1 cellular context compared by ENCODE assay signal in the genomic region with DNA sequence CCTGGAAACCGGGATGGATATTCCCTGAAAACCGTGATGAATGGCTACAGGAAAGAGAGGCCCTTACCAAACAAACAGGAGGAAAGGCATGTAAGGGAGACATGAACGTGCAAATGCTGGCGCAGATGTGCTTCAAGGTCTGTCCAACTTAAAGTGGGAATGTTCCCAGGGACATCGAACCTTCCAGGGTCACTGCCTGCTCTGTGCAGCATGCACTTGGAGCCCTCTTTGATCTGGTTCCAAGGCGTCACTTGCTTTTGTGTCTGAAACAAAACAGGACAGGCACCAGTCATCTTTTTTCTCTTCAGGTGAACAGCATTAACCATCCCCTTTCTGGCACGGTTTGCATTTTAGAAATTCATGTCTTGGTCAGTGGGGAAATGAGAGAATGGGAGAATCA.
A peak's percentile ranks its signal among the peaks of the same experiment; 100 is the strongest.
TF ChIP-seq lines count a peak whose summit lies in the region.

No MANE protein-coding gene starts in this region.

TF ChIP-seq in HepG2, 621 proteins besides CTCF, POLR2A, EP300 and RAD21 (continued from another document and continues in another):
- TF ChIP-seq, protein P1, sequence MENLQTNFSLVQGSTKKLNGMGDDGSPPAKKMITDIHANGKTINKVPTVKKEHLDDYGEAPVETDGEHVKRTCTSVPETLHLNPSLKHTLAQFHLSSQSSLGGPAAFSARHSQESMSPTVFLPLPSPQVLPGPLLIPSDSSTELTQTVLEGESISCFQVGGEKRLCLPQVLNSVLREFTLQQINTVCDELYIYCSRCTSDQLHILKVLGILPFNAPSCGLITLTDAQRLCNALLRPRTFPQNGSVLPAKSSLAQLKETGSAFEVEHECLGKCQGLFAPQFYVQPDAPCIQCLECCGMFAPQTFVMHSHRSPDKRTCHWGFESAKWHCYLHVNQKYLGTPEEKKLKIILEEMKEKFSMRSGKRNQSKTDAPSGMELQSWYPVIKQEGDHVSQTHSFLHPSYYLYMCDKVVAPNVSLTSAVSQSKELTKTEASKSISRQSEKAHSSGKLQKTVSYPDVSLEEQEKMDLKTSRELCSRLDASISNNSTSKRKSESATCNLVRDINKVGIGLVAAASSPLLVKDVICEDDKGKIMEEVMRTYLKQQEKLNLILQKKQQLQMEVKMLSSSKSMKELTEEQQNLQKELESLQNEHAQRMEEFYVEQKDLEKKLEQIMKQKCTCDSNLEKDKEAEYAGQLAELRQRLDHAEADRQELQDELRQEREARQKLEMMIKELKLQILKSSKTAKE (CRISPR knock-in tag; IDR thresholded peaks at IDR 0.05; ENCODE audit: borderline replicate concordance): peak; percentile 58; the same call in 1 of the 2 replicates
- TF ChIP-seq, protein P2, sequence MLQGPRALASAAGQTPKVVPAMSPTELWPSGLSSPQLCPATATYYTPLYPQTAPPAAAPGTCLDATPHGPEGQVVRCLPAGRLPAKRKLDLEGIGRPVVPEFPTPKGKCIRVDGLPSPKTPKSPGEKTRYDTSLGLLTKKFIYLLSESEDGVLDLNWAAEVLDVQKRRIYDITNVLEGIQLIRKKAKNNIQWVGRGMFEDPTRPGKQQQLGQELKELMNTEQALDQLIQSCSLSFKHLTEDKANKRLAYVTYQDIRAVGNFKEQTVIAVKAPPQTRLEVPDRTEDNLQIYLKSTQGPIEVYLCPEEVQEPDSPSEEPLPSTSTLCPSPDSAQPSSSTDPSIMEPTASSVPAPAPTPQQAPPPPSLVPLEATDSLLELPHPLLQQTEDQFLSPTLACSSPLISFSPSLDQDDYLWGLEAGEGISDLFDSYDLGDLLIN (CRISPR knock-in tag; IDR thresholded peaks at IDR 0.05; ENCODE audit: borderline replicate concordance): no peak
- TF ChIP-seq RFX3 (CRISPR knock-in tag; IDR thresholded peaks at IDR 0.05): no peak
- peak; percentile 56; the same call in 1 of the 2 replicates for TF ChIP-seq ZNF878 (CRISPR knock-in tag; IDR thresholded peaks at IDR 0.05)
- no peak for TF ChIP-seq ZNF674 (CRISPR knock-in tag; IDR thresholded peaks at IDR 0.05; ENCODE audit: low read depth)
- TF ChIP-seq, protein P3, sequence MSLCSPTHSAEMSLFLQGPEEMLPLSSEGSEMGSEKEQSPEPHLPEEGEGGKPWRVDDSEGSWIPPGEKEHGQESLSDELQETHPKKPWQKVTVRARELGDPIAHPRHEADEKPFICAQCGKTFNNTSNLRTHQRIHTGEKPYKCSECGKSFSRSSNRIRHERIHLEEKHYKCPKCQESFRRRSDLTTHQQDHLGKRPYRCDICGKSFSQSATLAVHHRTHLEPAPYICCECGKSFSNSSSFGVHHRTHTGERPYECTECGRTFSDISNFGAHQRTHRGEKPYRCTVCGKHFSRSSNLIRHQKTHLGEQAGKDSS (CRISPR knock-in tag; IDR thresholded peaks at IDR 0.05; ENCODE audit: borderline replicate concordance, low read depth): 0 out of 2 replicates have a peak, but pooled peaks have one; percentile 36
- TF ChIP-seq ADNP (CRISPR knock-in tag; IDR thresholded peaks at IDR 0.05): no peak
- no peak for TF ChIP-seq ZBTB8A (CRISPR knock-in tag; IDR thresholded peaks at IDR 0.05; ENCODE audit: borderline replicate concordance, low read depth)
- TF ChIP-seq, protein P4, sequence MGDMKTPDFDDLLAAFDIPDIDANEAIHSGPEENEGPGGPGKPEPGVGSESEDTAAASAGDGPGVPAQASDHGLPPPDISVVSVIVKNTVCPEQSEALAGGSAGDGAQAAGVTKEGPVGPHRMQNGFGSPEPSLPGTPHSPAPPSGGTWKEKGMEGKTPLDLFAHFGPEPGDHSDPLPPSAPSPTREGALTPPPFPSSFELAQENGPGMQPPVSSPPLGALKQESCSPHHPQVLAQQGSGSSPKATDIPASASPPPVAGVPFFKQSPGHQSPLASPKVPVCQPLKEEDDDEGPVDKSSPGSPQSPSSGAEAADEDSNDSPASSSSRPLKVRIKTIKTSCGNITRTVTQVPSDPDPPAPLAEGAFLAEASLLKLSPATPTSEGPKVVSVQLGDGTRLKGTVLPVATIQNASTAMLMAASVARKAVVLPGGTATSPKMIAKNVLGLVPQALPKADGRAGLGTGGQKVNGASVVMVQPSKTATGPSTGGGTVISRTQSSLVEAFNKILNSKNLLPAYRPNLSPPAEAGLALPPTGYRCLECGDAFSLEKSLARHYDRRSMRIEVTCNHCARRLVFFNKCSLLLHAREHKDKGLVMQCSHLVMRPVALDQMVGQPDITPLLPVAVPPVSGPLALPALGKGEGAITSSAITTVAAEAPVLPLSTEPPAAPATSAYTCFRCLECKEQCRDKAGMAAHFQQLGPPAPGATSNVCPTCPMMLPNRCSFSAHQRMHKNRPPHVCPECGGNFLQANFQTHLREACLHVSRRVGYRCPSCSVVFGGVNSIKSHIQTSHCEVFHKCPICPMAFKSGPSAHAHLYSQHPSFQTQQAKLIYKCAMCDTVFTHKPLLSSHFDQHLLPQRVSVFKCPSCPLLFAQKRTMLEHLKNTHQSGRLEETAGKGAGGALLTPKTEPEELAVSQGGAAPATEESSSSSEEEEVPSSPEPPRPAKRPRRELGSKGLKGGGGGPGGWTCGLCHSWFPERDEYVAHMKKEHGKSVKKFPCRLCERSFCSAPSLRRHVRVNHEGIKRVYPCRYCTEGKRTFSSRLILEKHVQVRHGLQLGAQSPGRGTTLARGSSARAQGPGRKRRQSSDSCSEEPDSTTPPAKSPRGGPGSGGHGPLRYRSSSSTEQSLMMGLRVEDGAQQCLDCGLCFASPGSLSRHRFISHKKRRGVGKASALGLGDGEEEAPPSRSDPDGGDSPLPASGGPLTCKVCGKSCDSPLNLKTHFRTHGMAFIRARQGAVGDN (CRISPR knock-in tag; IDR thresholded peaks at IDR 0.05): peak; percentile 22; the same call in 1 of the 2 replicates
- peak; percentile 62; the same call in 1 of the 2 replicates for TF ChIP-seq SAP130 (CRISPR knock-in tag; IDR thresholded peaks at IDR 0.05; ENCODE audit: low read depth)
- TF ChIP-seq ZNF766 (CRISPR knock-in tag; IDR thresholded peaks at IDR 0.05; ENCODE audit: borderline replicate concordance): no peak
- TF ChIP-seq, protein P5, sequence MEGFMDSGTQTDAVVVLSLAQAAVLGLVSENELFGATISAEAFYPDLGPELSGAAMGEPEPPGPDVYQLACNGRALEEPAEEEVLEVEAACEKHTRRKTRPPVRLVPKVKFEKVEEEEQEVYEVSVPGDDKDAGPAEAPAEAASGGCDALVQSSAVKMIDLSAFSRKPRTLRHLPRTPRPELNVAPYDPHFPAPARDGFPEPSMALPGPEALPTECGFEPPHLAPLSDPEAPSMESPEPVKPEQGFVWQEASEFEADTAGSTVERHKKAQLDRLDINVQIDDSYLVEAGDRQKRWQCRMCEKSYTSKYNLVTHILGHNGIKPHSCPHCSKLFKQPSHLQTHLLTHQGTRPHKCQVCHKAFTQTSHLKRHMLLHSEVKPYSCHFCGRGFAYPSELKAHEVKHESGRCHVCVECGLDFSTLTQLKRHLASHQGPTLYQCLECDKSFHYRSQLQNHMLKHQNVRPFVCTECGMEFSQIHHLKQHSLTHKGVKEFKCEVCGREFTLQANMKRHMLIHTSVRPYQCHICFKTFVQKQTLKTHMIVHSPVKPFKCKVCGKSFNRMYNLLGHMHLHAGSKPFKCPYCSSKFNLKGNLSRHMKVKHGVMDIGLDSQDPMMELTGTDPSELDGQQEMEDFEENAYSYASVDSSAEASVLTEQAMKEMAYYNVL (CRISPR knock-in tag; IDR thresholded peaks at IDR 0.05; ENCODE audit: borderline replicate concordance): 0 out of 2 replicates have a peak, but pooled peaks have one; percentile 29
- peak; percentile 69; the same call in 1 of the 2 replicates for TF ChIP-seq ETV5 (CRISPR knock-in tag; IDR thresholded peaks at IDR 0.05; ENCODE audit: borderline replicate concordance)
- TF ChIP-seq, protein P6, sequence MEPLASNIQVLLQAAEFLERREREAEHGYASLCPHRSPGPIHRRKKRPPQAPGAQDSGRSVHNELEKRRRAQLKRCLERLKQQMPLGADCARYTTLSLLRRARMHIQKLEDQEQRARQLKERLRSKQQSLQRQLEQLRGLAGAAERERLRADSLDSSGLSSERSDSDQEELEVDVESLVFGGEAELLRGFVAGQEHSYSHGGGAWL (CRISPR knock-in tag; IDR thresholded peaks at IDR 0.05): no peak
- TF ChIP-seq, protein P7, sequence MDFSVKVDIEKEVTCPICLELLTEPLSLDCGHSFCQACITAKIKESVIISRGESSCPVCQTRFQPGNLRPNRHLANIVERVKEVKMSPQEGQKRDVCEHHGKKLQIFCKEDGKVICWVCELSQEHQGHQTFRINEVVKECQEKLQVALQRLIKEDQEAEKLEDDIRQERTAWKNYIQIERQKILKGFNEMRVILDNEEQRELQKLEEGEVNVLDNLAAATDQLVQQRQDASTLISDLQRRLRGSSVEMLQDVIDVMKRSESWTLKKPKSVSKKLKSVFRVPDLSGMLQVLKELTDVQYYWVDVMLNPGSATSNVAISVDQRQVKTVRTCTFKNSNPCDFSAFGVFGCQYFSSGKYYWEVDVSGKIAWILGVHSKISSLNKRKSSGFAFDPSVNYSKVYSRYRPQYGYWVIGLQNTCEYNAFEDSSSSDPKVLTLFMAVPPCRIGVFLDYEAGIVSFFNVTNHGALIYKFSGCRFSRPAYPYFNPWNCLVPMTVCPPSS (IDR thresholded peaks at IDR 0.05): no peak
- 0 out of 2 replicates have a peak, but pooled peaks have one; percentile 50 for TF ChIP-seq MED13 (CRISPR knock-in tag; IDR thresholded peaks at IDR 0.05)
- TF ChIP-seq NFE2L1 (CRISPR knock-in tag; IDR thresholded peaks at IDR 0.05; ENCODE audit: borderline replicate concordance): no peak
- no peak for TF ChIP-seq KDM2A (CRISPR knock-in tag; IDR thresholded peaks at IDR 0.05; ENCODE audit: borderline replicate concordance, low read depth)
- TF ChIP-seq ZNF331 (CRISPR knock-in tag; IDR thresholded peaks at IDR 0.05): 0 out of 2 replicates have a peak, but pooled peaks have one; percentile 46
- TF ChIP-seq ZBTB38 (CRISPR knock-in tag; IDR thresholded peaks at IDR 0.05): 0 out of 2 replicates have a peak, but pooled peaks have one; percentile 33
- TF ChIP-seq FOSL2 (CRISPR knock-in tag; IDR thresholded peaks at IDR 0.05): peak; percentile 19; the same call in 1 of the 2 replicates
- peak; percentile 65 for TF ChIP-seq HOXA3 (CRISPR knock-in tag; IDR thresholded peaks at IDR 0.05)
- TF ChIP-seq, protein P8, sequence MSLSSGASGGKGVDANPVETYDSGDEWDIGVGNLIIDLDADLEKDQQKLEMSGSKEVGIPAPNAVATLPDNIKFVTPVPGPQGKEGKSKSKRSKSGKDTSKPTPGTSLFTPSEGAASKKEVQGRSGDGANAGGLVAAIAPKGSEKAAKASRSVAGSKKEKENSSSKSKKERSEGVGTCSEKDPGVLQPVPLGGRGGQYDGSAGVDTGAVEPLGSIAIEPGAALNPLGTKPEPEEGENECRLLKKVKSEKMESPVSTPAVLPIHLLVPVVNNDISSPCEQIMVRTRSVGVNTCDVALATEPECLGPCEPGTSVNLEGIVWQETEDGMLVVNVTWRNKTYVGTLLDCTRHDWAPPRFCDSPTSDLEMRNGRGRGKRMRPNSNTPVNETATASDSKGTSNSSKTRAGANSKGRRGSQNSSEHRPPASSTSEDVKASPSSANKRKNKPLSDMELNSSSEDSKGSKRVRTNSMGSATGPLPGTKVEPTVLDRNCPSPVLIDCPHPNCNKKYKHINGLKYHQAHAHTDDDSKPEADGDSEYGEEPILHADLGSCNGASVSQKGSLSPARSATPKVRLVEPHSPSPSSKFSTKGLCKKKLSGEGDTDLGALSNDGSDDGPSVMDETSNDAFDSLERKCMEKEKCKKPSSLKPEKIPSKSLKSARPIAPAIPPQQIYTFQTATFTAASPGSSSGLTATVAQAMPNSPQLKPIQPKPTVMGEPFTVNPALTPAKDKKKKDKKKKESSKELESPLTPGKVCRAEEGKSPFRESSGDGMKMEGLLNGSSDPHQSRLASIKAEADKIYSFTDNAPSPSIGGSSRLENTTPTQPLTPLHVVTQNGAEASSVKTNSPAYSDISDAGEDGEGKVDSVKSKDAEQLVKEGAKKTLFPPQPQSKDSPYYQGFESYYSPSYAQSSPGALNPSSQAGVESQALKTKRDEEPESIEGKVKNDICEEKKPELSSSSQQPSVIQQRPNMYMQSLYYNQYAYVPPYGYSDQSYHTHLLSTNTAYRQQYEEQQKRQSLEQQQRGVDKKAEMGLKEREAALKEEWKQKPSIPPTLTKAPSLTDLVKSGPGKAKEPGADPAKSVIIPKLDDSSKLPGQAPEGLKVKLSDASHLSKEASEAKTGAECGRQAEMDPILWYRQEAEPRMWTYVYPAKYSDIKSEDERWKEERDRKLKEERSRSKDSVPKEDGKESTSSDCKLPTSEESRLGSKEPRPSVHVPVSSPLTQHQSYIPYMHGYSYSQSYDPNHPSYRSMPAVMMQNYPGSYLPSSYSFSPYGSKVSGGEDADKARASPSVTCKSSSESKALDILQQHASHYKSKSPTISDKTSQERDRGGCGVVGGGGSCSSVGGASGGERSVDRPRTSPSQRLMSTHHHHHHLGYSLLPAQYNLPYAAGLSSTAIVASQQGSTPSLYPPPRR (CRISPR knock-in tag; IDR thresholded peaks at IDR 0.05; ENCODE audit: borderline replicate concordance): peak; percentile 47; the same call in 1 of the 2 replicates
- peak; percentile 63; the same call in 1 of the 2 replicates for TF ChIP-seq NFIC (IDR thresholded peaks at IDR 0.05; ENCODE audit: low read length)
- TF ChIP-seq, protein P9, sequence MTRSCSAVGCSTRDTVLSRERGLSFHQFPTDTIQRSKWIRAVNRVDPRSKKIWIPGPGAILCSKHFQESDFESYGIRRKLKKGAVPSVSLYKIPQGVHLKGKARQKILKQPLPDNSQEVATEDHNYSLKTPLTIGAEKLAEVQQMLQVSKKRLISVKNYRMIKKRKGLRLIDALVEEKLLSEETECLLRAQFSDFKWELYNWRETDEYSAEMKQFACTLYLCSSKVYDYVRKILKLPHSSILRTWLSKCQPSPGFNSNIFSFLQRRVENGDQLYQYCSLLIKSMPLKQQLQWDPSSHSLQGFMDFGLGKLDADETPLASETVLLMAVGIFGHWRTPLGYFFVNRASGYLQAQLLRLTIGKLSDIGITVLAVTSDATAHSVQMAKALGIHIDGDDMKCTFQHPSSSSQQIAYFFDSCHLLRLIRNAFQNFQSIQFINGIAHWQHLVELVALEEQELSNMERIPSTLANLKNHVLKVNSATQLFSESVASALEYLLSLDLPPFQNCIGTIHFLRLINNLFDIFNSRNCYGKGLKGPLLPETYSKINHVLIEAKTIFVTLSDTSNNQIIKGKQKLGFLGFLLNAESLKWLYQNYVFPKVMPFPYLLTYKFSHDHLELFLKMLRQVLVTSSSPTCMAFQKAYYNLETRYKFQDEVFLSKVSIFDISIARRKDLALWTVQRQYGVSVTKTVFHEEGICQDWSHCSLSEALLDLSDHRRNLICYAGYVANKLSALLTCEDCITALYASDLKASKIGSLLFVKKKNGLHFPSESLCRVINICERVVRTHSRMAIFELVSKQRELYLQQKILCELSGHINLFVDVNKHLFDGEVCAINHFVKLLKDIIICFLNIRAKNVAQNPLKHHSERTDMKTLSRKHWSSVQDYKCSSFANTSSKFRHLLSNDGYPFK (CRISPR knock-in tag; IDR thresholded peaks at IDR 0.05; ENCODE audit: borderline replicate concordance): no peak
- TF ChIP-seq TCF7L2 (IDR thresholded peaks at IDR 0.05; ENCODE audit: low read depth, low read length): peak; percentile 30; the same call in 1 of the 2 replicates
- no peak for TF ChIP-seq SOX6 (IDR thresholded peaks at IDR 0.05)
- peak; percentile 83 for TF ChIP-seq SOX6 (CRISPR knock-in tag; IDR thresholded peaks at IDR 0.05)
- no peak for TF ChIP-seq ZNF432 (CRISPR knock-in tag; IDR thresholded peaks at IDR 0.05; ENCODE audit: borderline replicate concordance)
- TF ChIP-seq ZNF253 (CRISPR knock-in tag; IDR thresholded peaks at IDR 0.05; ENCODE audit: borderline replicate concordance): no peak
- no peak for TF ChIP-seq ZFP62 (CRISPR knock-in tag; IDR thresholded peaks at IDR 0.05)
- peak; percentile 87 for TF ChIP-seq RXRB (CRISPR knock-in tag; IDR thresholded peaks at IDR 0.05; ENCODE audit: borderline replicate concordance)
- no peak for TF ChIP-seq POLR2G (IDR thresholded peaks at IDR 0.05; ENCODE audit: low read depth, low read length)
- TF ChIP-seq ZNF577 (CRISPR knock-in tag; IDR thresholded peaks at IDR 0.05; ENCODE audit: borderline replicate concordance, low read depth): no peak
- TF ChIP-seq PHF20 (CRISPR knock-in tag; IDR thresholded peaks at IDR 0.05): no peak
- no peak for TF ChIP-seq IRX3 (CRISPR knock-in tag; IDR thresholded peaks at IDR 0.05; ENCODE audit: borderline replicate concordance, low read depth)
